ENCODE assay signal across 21 cellular contexts in the genomic region with DNA sequence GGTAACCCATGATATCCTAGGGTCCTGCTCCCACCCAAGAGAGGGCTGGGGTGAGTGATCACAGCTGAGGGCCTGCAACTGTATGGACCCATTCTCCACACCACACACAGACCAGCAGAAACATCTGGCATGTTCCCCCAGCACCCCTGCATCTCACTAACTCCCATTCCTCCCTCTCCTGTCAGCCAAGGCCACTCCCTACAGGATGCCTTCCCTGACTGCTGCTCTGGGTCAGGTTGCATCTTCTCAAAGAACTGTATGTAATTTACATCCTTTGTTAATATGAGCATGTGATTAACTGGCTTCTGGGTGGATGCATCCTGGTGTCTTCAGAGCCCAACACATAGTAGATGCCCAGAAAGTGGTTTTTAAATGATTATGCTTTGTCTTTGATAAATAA.
"Had no signal": no experiment of that assay in that cellular context is flagged by ENCODE, and none has a peak within 500 bp of the region (broad histone marks: within the 10 kb centered on the region; RNA-seq: fewer than 3 reads in every experiment).

No MANE protein-coding gene starts in this region.

- H3K27ac ChIP-seq: RWPE1, SJSA1, SK-N-MC had no signal

- H3K4me3 ChIP-seq: MG63, SJSA1, SK-N-MC had no signal

- H3K36me3 ChIP-seq: MG63, SJSA1 had no signal

- H3K9me3 ChIP-seq: MG63, SJSA1 had no signal

- DNase-seq: IMR-90, Karpas-422, KG1, MG63, NCI-H1092, NCI-H1105 treated with DMSO at 0.1 percent for 48 hours, NCI-H1417 treated with DMSO at 0.1 percent for 48 hours, NCI-H146, NCI-H1694 treated with DMSO at 0.1 percent for 48 hours, NCI-H1930, NCI-H2081, NCI-H2107, NCI-H2227 treated with DMSO at 0.1 percent for 48 hours, NCI-H524, NCI-H69, NCI-H774, SIG-M5, SW 1271 had no signal

- H3K27me3 ChIP-seq: MG63, SJSA1 had no signal
